Comparison of ENCODE assay signal across 15 cellular contexts in the genomic region with DNA sequence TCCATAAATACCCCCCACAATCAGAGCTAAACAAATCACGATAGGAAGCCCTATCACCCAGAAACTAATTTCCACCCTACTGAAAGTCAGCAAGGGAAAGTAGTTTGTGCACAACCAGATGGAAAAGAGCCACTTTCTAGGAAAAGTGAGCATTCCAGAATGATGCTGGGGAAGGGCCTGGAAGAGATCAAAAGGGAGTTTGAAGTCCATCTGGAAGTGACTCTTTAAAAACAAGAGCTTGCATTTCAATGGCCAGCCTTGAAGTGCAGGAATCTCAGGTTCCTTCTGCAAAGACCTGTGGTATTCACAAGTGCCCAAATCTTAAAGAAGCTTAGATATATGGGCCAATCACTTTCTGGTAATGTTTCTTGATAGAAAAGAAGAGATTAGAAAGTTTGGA.
DNase-seq lines count a peak whose midpoint lies in the region; ATAC-seq and TF ChIP-seq lines count a peak whose summit lies in the region.
"Had no signal": no experiment of that assay in that cellular context is flagged by ENCODE, and none has a peak within 500 bp of the region (broad histone marks: within the 10 kb centered on the region; RNA-seq: fewer than 3 reads in every experiment).

No MANE protein-coding gene starts in this region.

- no peak for ATAC-seq in aorta (ENCODE audit: low FRiP score)

- H3K9me3 ChIP-seq in HUES48 (ENCODE audit: control insufficient read depth, insufficient read depth, low read length) (0 out of 2 replicates have a peak, but pooled peaks cover 6% of the 10 kb centered on the region), mesodermal cell (ENCODE audit: control insufficient read depth, low read length) (no peaks in the 10 kb centered on the region), A673 (ENCODE audit: low read depth, low read length, poor library complexity, severe bottlenecking) (no peaks in the 10 kb centered on the region), aorta (ENCODE audit: control insufficient read depth, low read length) (no peaks in the 10 kb centered on the region)
- H3K9me3 ChIP-seq: BLaER1 had no signal

- H3K4me3 ChIP-seq in HUES48 (ENCODE audit: low read depth, low read length) (no peak overlapping the region), mesodermal cell (ENCODE audit: extremely low read depth, insufficient read depth, low read length, poor library complexity, severe bottlenecking) (no peak overlapping the region), A673 (ENCODE audit: low read depth, low read length, poor library complexity, severe bottlenecking) (no peak overlapping the region), aorta (ENCODE audit: low read length in 2 of 2) (no peak overlapping the region)
- H3K4me3 ChIP-seq: BLaER1 had no signal

- CTCF ChIA-PET in A673 (lab: Charles Lee), result no interaction called here

- H3K27ac ChIP-seq in HUES48 (ENCODE audit: low read depth, low read length), result peak overlapping the region; percentile 79
- H3K27ac ChIP-seq in mesodermal cell (ENCODE audit: low read depth, low read length, severe bottlenecking), result peak overlapping the region; percentile 68
- no peak overlapping the region for H3K27ac ChIP-seq in A673 (ENCODE audit: low read depth, low read length, poor library complexity, severe bottlenecking)
- H3K27ac ChIP-seq in aorta (ENCODE audit: low read depth in 1 of 2, low read length in 2 of 2), result no peak overlapping the region
- H3K27ac ChIP-seq: BLaER1, RWPE1 had no signal

- no peak overlapping the region for H3K9ac ChIP-seq in HUES48 (ENCODE audit: low read depth, low read length)
- H3K9ac ChIP-seq: BLaER1 had no signal

- POLR2A ChIA-PET in A673 (lab: Charles Lee; ENCODE audit: low non-redundant PET), result no interaction called here

- H3K27me3 ChIP-seq in HUES48 (ENCODE audit: control insufficient read depth, insufficient read depth, low read length) (no peaks in the 10 kb centered on the region), A673 (replicated peaks; ENCODE audit: insufficient read depth, low read depth, low read length, poor library complexity) (no peaks in the 10 kb centered on the region), aorta (ENCODE audit: control insufficient read depth in 1 of 2, insufficient read depth in 2 of 2, low read length in 1 of 2) (no peaks in the 10 kb centered on the region)
- H3K27me3 ChIP-seq: BLaER1 had no signal

- 17% methylated on average over 1 of the region's 1 CpG; no CpG with 5 or more reads in 1 of the 2 experiments for WGBS in mesodermal cell (ENCODE audit: insufficient coverage in 2 of 2), 2 experiments
- whole genome bisulfite sequencing in aorta, 2 donors, result 65 to 71% methylated on average over 1 of the region's 1 CpG

- H3K4me1 ChIP-seq in HUES48 (ENCODE audit: control insufficient read depth, insufficient read depth, low read length) (peaks cover 29% of the 10 kb centered on the region), mesodermal cell (ENCODE audit: control insufficient read depth, insufficient read depth, low read length, poor library complexity, severe bottlenecking) (peaks cover 31% of the 10 kb centered on the region), A673 (ENCODE audit: insufficient read depth, low read length, poor library complexity, severe bottlenecking) (peaks cover 14% of the 10 kb centered on the region), aorta (ENCODE audit: control insufficient read depth in 1 of 2, insufficient read depth in 2 of 2, low read length in 2 of 2) (peaks cover 0 to 3% of the 10 kb centered on the region in 2 donors)
- H3K4me1 ChIP-seq: BLaER1 had no signal

- BruUV-seq in A673 (replicated peaks; lab: Mats Ljungman, UMichigan), result no TSS peak

- intact Hi-C loops in A673 (cut with micrococcal nuclease; ENCODE audit: unreplicated experiment), result no loop called here
- intact Hi-C loops in aorta (cut with DNase I), result no loop called here

- H3K36me3 ChIP-seq in HUES48 (ENCODE audit: control insufficient read depth, insufficient read depth, low read length) (no peaks in the 10 kb centered on the region), mesodermal cell (ENCODE audit: control insufficient read depth, insufficient read depth, low read length) (no peaks in the 10 kb centered on the region), A673 (ENCODE audit: insufficient read depth, low read length, poor library complexity, severe bottlenecking) (no peaks in the 10 kb centered on the region), aorta (ENCODE audit: control insufficient read depth in 1 of 2, insufficient read depth in 2 of 2, low read length in 1 of 2) (no peaks in the 10 kb centered on the region)
- H3K36me3 ChIP-seq: BLaER1 had no signal

- DNase-seq in ELF-1 (ENCODE audit: low read depth, low spot score) (peak; percentile 80), fibroblast of peridontal ligament (ENCODE audit: extremely low read depth) (peak; percentile 13), SIG-M5 (lab: John Stamatoyannopoulos, UW) (no peak), A673 (ENCODE audit: low spot score) (no peak), aorta (no peak)
- DNase-seq: CD8-positive, alpha-beta memory T cell; IMR-90; Kasumi-1; NCI-H2029; NCI-H2171 treated with DMSO at 0.1 percent for 48 hours; NCI-H510A had no signal

- TF ChIP-seq CTCF in A673 (conservative IDR thresholded peaks at IDR 0.05; ENCODE audit: low read depth, low read length), result no peak

Comparison
In these comparisons a context has a peak if more than half of its experiments do, and no peak if none do; other contexts are left out.
1. DNase-seq: peak in ELF-1 (single experiment) and fibroblast of peridontal ligament (single experiment); none in SIG-M5 (single experiment), A673 (single experiment) and aorta (0 of 2).
2. H3K27ac ChIP-seq: peak in HUES48 (single experiment) and mesodermal cell (single experiment); none in A673 (single experiment) and aorta (0 of 2).